In the genomic region with DNA sequence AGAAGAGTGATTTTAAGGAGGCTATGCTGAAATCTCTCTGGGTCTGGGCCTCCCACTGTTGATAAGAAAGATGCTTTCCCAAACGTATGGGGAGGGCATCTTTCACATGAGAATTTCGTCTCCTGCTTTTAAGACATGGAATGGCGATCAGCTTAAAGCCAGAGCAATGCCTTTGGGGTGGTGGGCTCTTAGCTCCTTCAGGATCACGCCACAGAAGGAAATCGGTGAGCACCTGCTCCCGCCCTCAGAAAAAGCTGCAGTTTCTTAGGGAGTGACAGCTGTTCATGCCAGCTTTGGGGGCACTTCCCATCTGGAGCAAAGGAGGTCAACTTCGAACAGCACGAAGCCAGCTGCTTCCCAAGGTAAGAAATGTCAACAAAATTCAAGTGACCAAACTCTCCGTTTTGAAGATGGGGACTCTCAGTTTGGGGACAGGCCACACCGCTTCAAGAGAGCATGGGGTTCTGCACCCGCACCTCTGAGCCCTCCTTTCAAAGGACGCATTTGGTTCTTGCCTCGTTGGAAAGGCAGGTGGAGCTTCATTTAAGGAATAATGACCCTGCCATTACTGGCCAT, we compare ENCODE assay signal across 25 cellular contexts.
"Had no signal": no experiment of that assay in that cellular context is flagged by ENCODE, and none has a peak within 500 bp of the region (broad histone marks: within the 10 kb centered on the region; RNA-seq: fewer than 3 reads in every experiment).

No MANE protein-coding gene starts in this region.

- H3K36me3 Mint-ChIP-seq: naive thymus-derived CD4-positive, alpha-beta T cell; stimulated activated memory B cell treated with anti-CD40 and anti-IgM and Interleukin-4, amounts not matched to agents 10 μg/mL and 1 μg/mL and 100 μg/mL, for 72 hours had no signal

- H3K4me3 ChIP-seq: colonic mucosa, dorsolateral prefrontal cortex, sigmoid colon, smooth muscle cell, stomach, suprapubic skin, transverse colon had no signal

- H3K9me3 Mint-ChIP-seq: activated B cell treated with CpG ODN at 0.5 μM for 24 hours; activated CD4-positive, alpha-beta memory T cell treated with anti-CD3 and anti-CD28 coated beads, Interleukin-2, amount 10 ng/mL, durations not matched to agents 7 days and 5 days; activated naive CD8-positive, alpha-beta T cell treated with anti-CD3 and anti-CD28 coated beads for 36 hours; central memory CD8-positive, alpha-beta T cell; effector memory CD8-positive, alpha-beta T cell; naive thymus-derived CD4-positive, alpha-beta T cell; neural crest cell had no signal

- H3K27ac Mint-ChIP-seq: activated B cell treated with CpG ODN at 0.5 μM for 24 hours; activated CD4-positive, alpha-beta memory T cell treated with anti-CD3 and anti-CD28 coated beads, Interleukin-2, amount 10 ng/mL, durations not matched to agents 7 days and 5 days; activated naive CD8-positive, alpha-beta T cell treated with anti-CD3 and anti-CD28 coated beads for 36 hours; effector memory CD8-positive, alpha-beta T cell; naive thymus-derived CD4-positive, alpha-beta T cell; stimulated activated memory B cell treated with anti-CD40 and anti-IgM and Interleukin-4, amounts not matched to agents 10 μg/mL and 1 μg/mL and 100 μg/mL, for 72 hours; T-helper 17 cell had no signal

- H3K4me1 Mint-ChIP-seq: activated B cell treated with CpG ODN at 0.5 μM for 24 hours; central memory CD8-positive, alpha-beta T cell had no signal

- DNase-seq: activated B cell treated with CpG ODN at 0.5 μM for 24 hours; activated CD4-positive, alpha-beta memory T cell treated with anti-CD3 and anti-CD28 coated beads, Interleukin-2, amount 10 ng/mL, durations not matched to agents 7 days and 5 days; activated CD4-positive, alpha-beta T cell treated with anti-CD3 and anti-CD28 coated beads for 48 hours; activated naive CD4-positive, alpha-beta T cell treated with Interleukin-2 at 50 U/mL for 16 hours; activated naive CD8-positive, alpha-beta T cell treated with anti-CD3 and anti-CD28 coated beads for 36 hours; activated T-cell treated with anti-CD3 and anti-CD28 coated beads, Interleukin-2, amount 50 U/mL, for 48 hours; colonic mucosa; effector memory CD8-positive, alpha-beta T cell; foreskin melanocyte; glutamatergic neuron; hippocampal formation; kidney glomerular epithelial cell; naive thymus-derived CD4-positive, alpha-beta T cell; stimulated activated CD4-positive, alpha-beta T cell treated with anti-CD3 and anti-CD28 coated beads, Interleukin-15, amount 100 ng/mL, for 24 hours; SW 1271; T-helper 17 cell; transverse colon had no signal

- H3K27ac ChIP-seq: colonic mucosa, dorsolateral prefrontal cortex had no signal

- H3K4me1 ChIP-seq: colonic mucosa had no signal

- H3K4me3 Mint-ChIP-seq: activated B cell treated with CpG ODN at 0.5 μM for 24 hours; activated CD4-positive, alpha-beta memory T cell treated with anti-CD3 and anti-CD28 coated beads, Interleukin-2, amount 10 ng/mL, durations not matched to agents 7 days and 5 days; activated naive CD8-positive, alpha-beta T cell treated with anti-CD3 and anti-CD28 coated beads for 36 hours; central memory CD8-positive, alpha-beta T cell; effector memory CD8-positive, alpha-beta T cell; naive thymus-derived CD4-positive, alpha-beta T cell; neural crest cell; stimulated activated memory B cell treated with anti-CD40 and anti-IgM and Interleukin-4, amounts not matched to agents 10 μg/mL and 1 μg/mL and 100 μg/mL, for 72 hours; T-helper 17 cell had no signal

- H3K36me3 ChIP-seq: colonic mucosa, sigmoid colon, stomach, suprapubic skin, transverse colon had no signal

- H3K9me3 ChIP-seq: colonic mucosa, sigmoid colon, stomach, suprapubic skin, transverse colon had no signal
